Comparison of ENCODE assay signal across 2 cellular contexts in the genomic region with DNA sequence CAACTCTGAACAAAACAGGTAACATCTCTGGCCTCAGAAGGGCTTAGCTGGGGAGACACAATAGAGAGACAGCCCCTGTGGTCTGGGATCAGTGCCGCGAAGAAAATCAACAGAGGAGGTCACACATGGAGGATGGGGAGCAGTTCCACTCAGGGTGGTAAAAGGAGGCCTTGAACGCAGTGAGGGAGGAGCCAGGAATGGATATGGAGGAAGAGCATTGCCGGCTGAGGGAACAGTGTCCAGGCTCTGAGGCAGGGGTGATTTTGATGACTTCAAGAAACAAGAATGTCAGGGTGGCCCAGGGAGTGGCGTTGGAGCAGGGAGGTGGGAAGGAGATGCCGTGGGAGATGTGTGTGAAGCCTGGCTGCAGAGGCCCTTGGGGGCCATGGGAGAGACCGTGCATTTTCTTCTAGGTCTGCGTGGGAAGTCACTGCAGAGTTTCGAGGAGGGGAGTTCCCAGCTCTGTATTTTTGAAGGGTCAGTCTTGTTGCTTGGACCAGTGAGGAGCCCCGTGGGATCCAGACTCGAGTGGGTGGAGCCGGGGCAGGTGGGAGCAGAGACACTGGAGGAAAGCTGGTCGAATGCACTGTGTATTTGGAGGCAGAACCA.
TF ChIP-seq lines count a peak whose summit lies in the region.

No MANE protein-coding gene starts in this region.

TF ChIP-seq in SK-N-SH, 30 proteins besides CTCF, POLR2A, EP300 and RAD21 (continued from another document):
- TF ChIP-seq, protein P1, sequence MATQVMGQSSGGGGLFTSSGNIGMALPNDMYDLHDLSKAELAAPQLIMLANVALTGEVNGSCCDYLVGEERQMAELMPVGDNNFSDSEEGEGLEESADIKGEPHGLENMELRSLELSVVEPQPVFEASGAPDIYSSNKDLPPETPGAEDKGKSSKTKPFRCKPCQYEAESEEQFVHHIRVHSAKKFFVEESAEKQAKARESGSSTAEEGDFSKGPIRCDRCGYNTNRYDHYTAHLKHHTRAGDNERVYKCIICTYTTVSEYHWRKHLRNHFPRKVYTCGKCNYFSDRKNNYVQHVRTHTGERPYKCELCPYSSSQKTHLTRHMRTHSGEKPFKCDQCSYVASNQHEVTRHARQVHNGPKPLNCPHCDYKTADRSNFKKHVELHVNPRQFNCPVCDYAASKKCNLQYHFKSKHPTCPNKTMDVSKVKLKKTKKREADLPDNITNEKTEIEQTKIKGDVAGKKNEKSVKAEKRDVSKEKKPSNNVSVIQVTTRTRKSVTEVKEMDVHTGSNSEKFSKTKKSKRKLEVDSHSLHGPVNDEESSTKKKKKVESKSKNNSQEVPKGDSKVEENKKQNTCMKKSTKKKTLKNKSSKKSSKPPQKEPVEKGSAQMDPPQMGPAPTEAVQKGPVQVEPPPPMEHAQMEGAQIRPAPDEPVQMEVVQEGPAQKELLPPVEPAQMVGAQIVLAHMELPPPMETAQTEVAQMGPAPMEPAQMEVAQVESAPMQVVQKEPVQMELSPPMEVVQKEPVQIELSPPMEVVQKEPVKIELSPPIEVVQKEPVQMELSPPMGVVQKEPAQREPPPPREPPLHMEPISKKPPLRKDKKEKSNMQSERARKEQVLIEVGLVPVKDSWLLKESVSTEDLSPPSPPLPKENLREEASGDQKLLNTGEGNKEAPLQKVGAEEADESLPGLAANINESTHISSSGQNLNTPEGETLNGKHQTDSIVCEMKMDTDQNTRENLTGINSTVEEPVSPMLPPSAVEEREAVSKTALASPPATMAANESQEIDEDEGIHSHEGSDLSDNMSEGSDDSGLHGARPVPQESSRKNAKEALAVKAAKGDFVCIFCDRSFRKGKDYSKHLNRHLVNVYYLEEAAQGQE (IDR thresholded peaks at IDR 0.05; ENCODE audit: low read depth, low read length): no peak
- TF ChIP-seq TCF12 (IDR thresholded peaks at IDR 0.05) (no peak), MXI1 (IDR thresholded peaks at IDR 0.05; ENCODE audit: low read depth, low read length) (no peak), NRF1 (IDR thresholded peaks at IDR 0.05; ENCODE audit: low read depth, low read length) (no peak), RXRA (IDR thresholded peaks at IDR 0.05; ENCODE audit: borderline replicate concordance, low read depth) (no peak), SIN3A (IDR thresholded peaks at IDR 0.05; ENCODE audit: borderline replicate concordance, low read depth, low read length) (no peak), MEF2A (IDR thresholded peaks at IDR 0.05; ENCODE audit: borderline replicate concordance, low read depth) (no peak), POLR2AphosphoS5 (IDR thresholded peaks at IDR 0.05; ENCODE audit: low read depth, low read length) (no peak), RCOR1 (IDR thresholded peaks at IDR 0.05; ENCODE audit: low read length) (no peak), GATA2 (CRISPR knock-in tag; IDR thresholded peaks at IDR 0.05) (no peak)
- TF ChIP-seq, protein P2, sequence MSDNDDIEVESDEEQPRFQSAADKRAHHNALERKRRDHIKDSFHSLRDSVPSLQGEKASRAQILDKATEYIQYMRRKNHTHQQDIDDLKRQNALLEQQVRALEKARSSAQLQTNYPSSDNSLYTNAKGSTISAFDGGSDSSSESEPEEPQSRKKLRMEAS (IDR thresholded peaks at IDR 0.05; ENCODE audit: low read depth): no peak
- TF ChIP-seq, protein P3, sequence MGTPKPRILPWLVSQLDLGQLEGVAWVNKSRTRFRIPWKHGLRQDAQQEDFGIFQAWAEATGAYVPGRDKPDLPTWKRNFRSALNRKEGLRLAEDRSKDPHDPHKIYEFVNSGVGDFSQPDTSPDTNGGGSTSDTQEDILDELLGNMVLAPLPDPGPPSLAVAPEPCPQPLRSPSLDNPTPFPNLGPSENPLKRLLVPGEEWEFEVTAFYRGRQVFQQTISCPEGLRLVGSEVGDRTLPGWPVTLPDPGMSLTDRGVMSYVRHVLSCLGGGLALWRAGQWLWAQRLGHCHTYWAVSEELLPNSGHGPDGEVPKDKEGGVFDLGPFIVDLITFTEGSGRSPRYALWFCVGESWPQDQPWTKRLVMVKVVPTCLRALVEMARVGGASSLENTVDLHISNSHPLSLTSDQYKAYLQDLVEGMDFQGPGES (IDR thresholded peaks at IDR 0.05; ENCODE audit: low read depth, low read length): no peak
TF ChIP-seq in SK-N-SH: peak in this region for 0.

TF ChIP-seq in SK-N-SH treated with all-trans-retinoic acid at 6 μM for 48 hours, 23 proteins besides CTCF, POLR2A, EP300 and RAD21 (continued from another document):
- TF ChIP-seq, protein P4, sequence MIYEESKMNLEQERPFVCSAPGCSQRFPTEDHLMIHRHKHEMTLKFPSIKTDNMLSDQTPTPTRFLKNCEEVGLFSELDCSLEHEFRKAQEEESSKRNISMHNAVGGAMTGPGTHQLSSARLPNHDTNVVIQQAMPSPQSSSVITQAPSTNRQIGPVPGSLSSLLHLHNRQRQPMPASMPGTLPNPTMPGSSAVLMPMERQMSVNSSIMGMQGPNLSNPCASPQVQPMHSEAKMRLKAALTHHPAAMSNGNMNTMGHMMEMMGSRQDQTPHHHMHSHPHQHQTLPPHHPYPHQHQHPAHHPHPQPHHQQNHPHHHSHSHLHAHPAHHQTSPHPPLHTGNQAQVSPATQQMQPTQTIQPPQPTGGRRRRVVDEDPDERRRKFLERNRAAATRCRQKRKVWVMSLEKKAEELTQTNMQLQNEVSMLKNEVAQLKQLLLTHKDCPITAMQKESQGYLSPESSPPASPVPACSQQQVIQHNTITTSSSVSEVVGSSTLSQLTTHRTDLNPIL (CRISPR knock-in tag; IDR thresholded peaks at IDR 0.05; ENCODE audit: low read depth): no peak
